In genomic region chr6:34062815-34063214, GRCh38 we compare ENCODE assay signal across 17 cellular contexts.
DNase-seq lines count a peak whose midpoint lies in the region; ATAC-seq, FAIRE-seq and TF ChIP-seq lines count a peak whose summit lies in the region.
"Had no signal": no experiment of that assay in that cellular context is flagged by ENCODE, and none has a peak within 500 bp of the region (broad histone marks: within the 10 kb centered on the region; RNA-seq: fewer than 3 reads in every experiment).

No MANE protein-coding gene starts in this region.

- RAD21 ChIA-PET in HCT116 (lab: Charles Lee; ENCODE audit: low non-redundant PET in 1 of 2, low total read pairs in 2 of 2, uncharacterized antibody in 2 of 2, unreplicated experiment in 2 of 2), result no interaction called here

- no peaks in the 10 kb centered on the region for H3K9me2 ChIP-seq in HCT116 (ENCODE audit: insufficient read depth)

- no peaks in the 10 kb centered on the region for H3K9me3 ChIP-seq in HCT116 (ENCODE audit: control insufficient read depth in 1 of 2, insufficient read depth in 1 of 2, low read depth in 1 of 2, low read length in 2 of 2)
- no peaks in the 10 kb centered on the region for H3K9me3 ChIP-seq in astrocyte (ENCODE audit: insufficient read depth, low read depth, low read length)
- H3K9me3 ChIP-seq: breast epithelium had no signal

- H3K27ac ChIP-seq in HCT116 (ENCODE audit: low read depth, low read length) (no peak overlapping the region), astrocyte (ENCODE audit: low read depth, low read length) (no peak overlapping the region), mesendoderm (ENCODE audit: low read depth, low read length) (no peak overlapping the region)
- H3K27ac ChIP-seq: breast epithelium had no signal

- H3K27me3 Mint-ChIP-seq in astrocyte (ENCODE audit: low read depth, unreplicated experiment), result peaks cover 57% of the 10 kb centered on the region

- no peak overlapping the region for H2BK15ac ChIP-seq in mesendoderm (replicated peaks; ENCODE audit: low read depth)

- no peak overlapping the region for H3K56ac ChIP-seq in mesendoderm (ENCODE audit: low read length)

- no peak overlapping the region for H2BK120ac ChIP-seq in mesendoderm (ENCODE audit: low read depth, low read length)

- H4K8ac ChIP-seq in mesendoderm (ENCODE audit: low read depth, low read length), result no peak overlapping the region

- TF ChIP-seq CTCF in D721Med (IDR thresholded peaks at IDR 0.05; ENCODE audit: insufficient read depth, missing control alignments) (peak; percentile 12), HCT116 (IDR thresholded peaks at IDR 0.05 in 2 of 3, conservative IDR thresholded peaks at IDR 0.05 in 1 of 3; ENCODE audit: borderline replicate concordance in 1 of 3, insufficient read depth in 1 of 3, low read depth in 2 of 3, low read length in 2 of 3) (peak in 2 of 3 experiments; percentile 36 to 40; a peak in 3 of 6 replicates), astrocyte (IDR thresholded peaks at IDR 0.05; ENCODE audit: insufficient read depth, low read depth, low read length) (peak; percentile 17)

- BruUV-seq in HCT116 (replicated peaks; lab: Mats Ljungman, UMichigan), result no TSS peak

- H4K20me1 ChIP-seq in HCT116 (ENCODE audit: insufficient read depth) (no peaks in the 10 kb centered on the region), astrocyte (ENCODE audit: insufficient read depth, low read length) (no peaks in the 10 kb centered on the region)

- CTCF ChIA-PET in HCT116 (lab: Charles Lee), result no interaction called here

- DNase-seq in D721Med (ENCODE audit: insufficient read length, low spot score), result no peak
- no peak for DNase-seq in HCT116 (ENCODE audit: low read depth, low spot score)
- no peak for DNase-seq in astrocyte (ENCODE audit: low read depth)
- DNase-seq in mesendoderm, result peak; percentile 22
- DNase-seq in ureter (ENCODE audit: low spot score), result no peak
- DNase-seq: activated naive CD4-positive, alpha-beta T cell treated with anti-CD3 and anti-CD28 coated beads, Interleukin-2, amount 50 U/mL, for 16 hours; left ventricle myocardium superior; MM.1S; naive B cell; NCI-H2081 treated with DMSO at 0.1 percent for 48 hours; NCI-H748 treated with DMSO at 0.1 percent for 48 hours; T-helper 17 cell had no signal

- TF ChIP-seq POLR2A in HCT116 (IDR thresholded peaks at IDR 0.05; ENCODE audit: borderline replicate concordance, extremely low read depth, insufficient read depth, insufficient read length), result no peak

- FAIRE-seq in D721Med (lab: Jason Lieb, UNC), result no peak
- FAIRE-seq in astrocyte (lab: Jason Lieb, UNC), result no peak

- no peaks in the 10 kb centered on the region for H3K9me3 Mint-ChIP-seq in astrocyte (ENCODE audit: unreplicated experiment)
- H3K9me3 Mint-ChIP-seq: naive B cell had no signal

- TF ChIP-seq RAD21 in HCT116 (IDR thresholded peaks at IDR 0.05; ENCODE audit: low read depth), result no peak

- no peaks in the 10 kb centered on the region for H3K4me1 ChIP-seq in HCT116 (ENCODE audit: control insufficient read depth in 1 of 2, insufficient read depth in 2 of 2, low read length in 2 of 2)
- H3K4me1 ChIP-seq in astrocyte (ENCODE audit: insufficient read depth, low read length), result peaks cover 3% of the 10 kb centered on the region
- H3K4me1 ChIP-seq in mesendoderm (ENCODE audit: control insufficient read depth, low read depth, low read length), result no peaks in the 10 kb centered on the region
- H3K4me1 ChIP-seq: breast epithelium had no signal

- no peak overlapping the region for H3K4ac ChIP-seq in mesendoderm (ENCODE audit: low read depth, low read length)

- H4K5ac ChIP-seq in mesendoderm (ENCODE audit: low read length), result no peak overlapping the region

- no peak overlapping the region for H2BK5ac ChIP-seq in mesendoderm (ENCODE audit: low read length)

- H3K4me3 ChIP-seq in HCT116 (replicated peaks in 1 of 2; ENCODE audit: low read depth in 1 of 2, low read length in 2 of 2) (no peak overlapping the region), astrocyte (ENCODE audit: insufficient read depth, low read depth, low read length) (no peak overlapping the region), mesendoderm (ENCODE audit: low read length) (no peak overlapping the region)
- H3K4me3 ChIP-seq: breast epithelium had no signal

- intact Hi-C loops in HCT116 (cut with micrococcal nuclease), result no loop called here

- H3K79me1 ChIP-seq in mesendoderm (ENCODE audit: low read length), result no peaks in the 10 kb centered on the region

- H3K9ac ChIP-seq in HCT116 (ENCODE audit: low read length), result no peak overlapping the region
- no peak overlapping the region for H3K9ac ChIP-seq in astrocyte (ENCODE audit: low read length)
- no peak overlapping the region for H3K9ac ChIP-seq in mesendoderm (ENCODE audit: low read length)

- no peak for ATAC-seq in HCT116
- no peak for ATAC-seq in GM18867 (IDR thresholded peaks at IDR 0.05; ENCODE audit: unreplicated experiment)
- ATAC-seq in HG03159 (IDR thresholded peaks at IDR 0.05; ENCODE audit: unreplicated experiment), result no peak
- ATAC-seq in HG02852 (IDR thresholded peaks at IDR 0.05; ENCODE audit: unreplicated experiment), result no peak
- ATAC-seq: activated CD4-positive, CD25-positive, alpha-beta regulatory T cell treated with anti-CD3 and anti-CD28 coated beads, Interleukin-2, amount 50 U/mL, for 24 hours; T-helper 17 cell had no signal

- POLR2A ChIA-PET in HCT116 (lab: Charles Lee), result no interaction called here

- peaks cover 5% of the 10 kb centered on the region; the same call in 1 of the 2 replicates for H3K27me3 ChIP-seq in HCT116 (ENCODE audit: insufficient read depth, low read length)
- H3K27me3 ChIP-seq in astrocyte (ENCODE audit: insufficient read depth, low read length), result peaks cover 28% of the 10 kb centered on the region
- no peaks in the 10 kb centered on the region for H3K27me3 ChIP-seq in mesendoderm (ENCODE audit: insufficient read depth, low read length, poor library complexity)

- H3K4me3 Mint-ChIP-seq in astrocyte (ENCODE audit: unreplicated experiment), result no peak overlapping the region
- H3K4me3 Mint-ChIP-seq: naive B cell, T-helper 17 cell had no signal

- no peak overlapping the region for H3K18ac ChIP-seq in mesendoderm (ENCODE audit: low read length)

- H3K23ac ChIP-seq in mesendoderm (ENCODE audit: low read length), result no peak overlapping the region

- H3K79me2 ChIP-seq in HCT116 (ENCODE audit: insufficient read depth, low read length), result no peaks in the 10 kb centered on the region
- H3K79me2 ChIP-seq in astrocyte (ENCODE audit: insufficient read depth, low read length), result no peaks in the 10 kb centered on the region
- no peaks in the 10 kb centered on the region for H3K79me2 ChIP-seq in mesendoderm (ENCODE audit: control insufficient read depth, insufficient read depth, low read length)

- no CpG with 5 or more reads among the region's 7 CpGs for WGBS in mesendoderm (ENCODE audit: extremely low coverage, insufficient coverage, low lambda C conversion rate)

- H2AFZ ChIP-seq in HCT116 (ENCODE audit: low read depth, low read length, poor library complexity, severe bottlenecking) (no peak overlapping the region), astrocyte (ENCODE audit: low read depth, low read length) (no peak overlapping the region)

- no peaks in the 10 kb centered on the region for H3K36me3 ChIP-seq in HCT116 (ENCODE audit: control insufficient read depth in 1 of 2, insufficient read depth in 2 of 2, low read length in 2 of 2)
- H3K36me3 ChIP-seq in astrocyte (ENCODE audit: insufficient read depth, low read length), result no peaks in the 10 kb centered on the region
- no peaks in the 10 kb centered on the region for H3K36me3 ChIP-seq in mesendoderm (ENCODE audit: control insufficient read depth, insufficient read depth, low read length)
- H3K36me3 ChIP-seq: breast epithelium had no signal

- H3K36me3 Mint-ChIP-seq in astrocyte (ENCODE audit: low read depth, unreplicated experiment), result no peaks in the 10 kb centered on the region
- H3K36me3 Mint-ChIP-seq: naive B cell had no signal

- no peak overlapping the region for H2AK5ac ChIP-seq in mesendoderm (ENCODE audit: low read length)

- H3K4me2 ChIP-seq in HCT116 (ENCODE audit: low read length) (no peak overlapping the region), astrocyte (ENCODE audit: low read length) (no peak overlapping the region), mesendoderm (ENCODE audit: low read length) (no peak overlapping the region)

- no peaks in the 10 kb centered on the region for H3K4me1 Mint-ChIP-seq in astrocyte (ENCODE audit: low read depth, unreplicated experiment)
- H3K4me1 Mint-ChIP-seq: naive B cell had no signal

- no peak overlapping the region for H3K27ac Mint-ChIP-seq in astrocyte (ENCODE audit: unreplicated experiment)
- H3K27ac Mint-ChIP-seq: T-helper 17 cell had no signal

TF ChIP-seq in HCT116, 20 proteins besides CTCF, POLR2A, EP300 and RAD21 (continues in another document):
- TF ChIP-seq ZNF274 (IDR thresholded peaks at IDR 0.05; ENCODE audit: low read depth, low read length), result no peak
- TF ChIP-seq YY1 (IDR thresholded peaks at IDR 0.05; ENCODE audit: extremely low read depth, insufficient replicate concordance, low read depth, low read length), result no peak
- no peak for TF ChIP-seq ELF1 (IDR thresholded peaks at IDR 0.05; ENCODE audit: borderline replicate concordance, low read depth)
- no peak for TF ChIP-seq CEBPB (IDR thresholded peaks at IDR 0.05; ENCODE audit: low read depth)
- no peak for TF ChIP-seq FOSL1 (IDR thresholded peaks at IDR 0.05; ENCODE audit: low read depth)
- no peak for TF ChIP-seq POLR2AphosphoS5 (IDR thresholded peaks at IDR 0.05; ENCODE audit: low read depth, low read length)
- no peak for TF ChIP-seq EGR1 (IDR thresholded peaks at IDR 0.05; ENCODE audit: low read depth)
- TF ChIP-seq, protein P1, sequence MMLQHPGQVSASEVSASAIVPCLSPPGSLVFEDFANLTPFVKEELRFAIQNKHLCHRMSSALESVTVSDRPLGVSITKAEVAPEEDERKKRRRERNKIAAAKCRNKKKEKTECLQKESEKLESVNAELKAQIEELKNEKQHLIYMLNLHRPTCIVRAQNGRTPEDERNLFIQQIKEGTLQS (IDR thresholded peaks at IDR 0.05), result no peak
- TF ChIP-seq EZH2 (IDR thresholded peaks at IDR 0.05), result no peak
- no peak for TF ChIP-seq EZH2phosphoT487 (IDR thresholded peaks at IDR 0.05; ENCODE audit: borderline replicate concordance)
